In genomic region chr6:2633763-2634150, GRCh38 we compare ENCODE assay signal across 8 cellular contexts.
A peak's percentile ranks its signal among the peaks of the same experiment; 100 is the strongest.
DNase-seq lines count a peak whose midpoint lies in the region; ATAC-seq and TF ChIP-seq lines count a peak whose summit lies in the region.

No MANE protein-coding gene starts in this region.

- H3K9me3 Mint-ChIP-seq in activated T-cell treated with anti-CD3 and anti-CD28 coated beads, Interleukin-2, amount 50 U/mL, for 4 hours: no peaks in the 10 kb centered on the region

- intact Hi-C loops in tibial artery (cut with DNase I; ENCODE audit: low total_unique reads): loop anchor here (5.0 to 10.0 kb wide), 3 partner anchors 281 to 1026 kb away; partner anchors contain the start of gene FOXC1

- no peaks in the 10 kb centered on the region for H3K27me3 ChIP-seq in tibial artery

- H3K4me3 ChIP-seq in mesodermal cell (ENCODE audit: extremely low read depth, insufficient read depth, low read length, poor library complexity, severe bottlenecking): peak overlapping the region; percentile 26
- peak overlapping the region; percentile 53 to 70 for H3K4me3 ChIP-seq in tibial artery

- H3K27ac ChIP-seq in mesodermal cell (ENCODE audit: low read depth, low read length, severe bottlenecking) (no peak overlapping the region), tibial artery (peak overlapping the region; percentile 93 to 94)

- no peak for ATAC-seq in activated T-cell treated with anti-CD3 and anti-CD28 coated beads, Interleukin-2, amount 50 U/mL, for 4 hours
- ATAC-seq in activated CD4-positive, CD25-positive, alpha-beta regulatory T cell treated with anti-CD3 and anti-CD28 coated beads, Interleukin-2, amount 50 U/mL, for 24 hours: no peak

- TF ChIP-seq CTCF in tibial artery (IDR thresholded peaks at IDR 0.05): no peak

- peaks cover 2% of the 10 kb centered on the region for H3K4me1 Mint-ChIP-seq in activated T-cell treated with anti-CD3 and anti-CD28 coated beads, Interleukin-2, amount 50 U/mL, for 4 hours (ENCODE audit: low read depth)

- peaks cover 11% of the 10 kb centered on the region for H3K27me3 Mint-ChIP-seq in activated T-cell treated with anti-CD3 and anti-CD28 coated beads, Interleukin-2, amount 50 U/mL, for 4 hours (ENCODE audit: low read depth)

- no peak for DNase-seq in activated T-cell treated with anti-CD3 and anti-CD28 coated beads, Interleukin-2, amount 50 U/mL, for 4 hours
- DNase-seq in activated T-cell treated with anti-CD3 and anti-CD28 coated beads, Interleukin-2, amount 50 U/mL, for 1 hour: no peak
- peak; percentile 19 for DNase-seq in cerebellum (ENCODE audit: low spot score)
- no peak for DNase-seq in tibial artery
- no peak for DNase-seq in NCI-H774 (lab: John Stamatoyannopoulos, UW)
- DNase-seq in MV-4-11 (lab: John Stamatoyannopoulos, UW): no peak

- WGBS in mesodermal cell (ENCODE audit: insufficient coverage in 2 of 2), 2 experiments: 83 to 87% methylated on average over 15 of the region's 15 CpGs

- no peaks in the 10 kb centered on the region for H3K36me3 Mint-ChIP-seq in activated T-cell treated with anti-CD3 and anti-CD28 coated beads, Interleukin-2, amount 50 U/mL, for 4 hours (ENCODE audit: insufficient read depth)

- H3K36me3 ChIP-seq in mesodermal cell (ENCODE audit: control insufficient read depth, insufficient read depth, low read length) (no peaks in the 10 kb centered on the region), tibial artery (no peaks in the 10 kb centered on the region)

- peaks cover 24% of the 10 kb centered on the region for H3K4me1 ChIP-seq in mesodermal cell (ENCODE audit: control insufficient read depth, insufficient read depth, low read length, poor library complexity, severe bottlenecking)
- H3K4me1 ChIP-seq in tibial artery: peaks cover 0 to 52% (median 42%) of the 10 kb centered on the region in 4 donors

- H3K4me3 Mint-ChIP-seq in activated T-cell treated with anti-CD3 and anti-CD28 coated beads, Interleukin-2, amount 50 U/mL, for 4 hours: peak overlapping the region; percentile 49

- H3K9me3 ChIP-seq in mesodermal cell (ENCODE audit: control insufficient read depth, low read length) (no peaks in the 10 kb centered on the region), tibial artery (no peaks in the 10 kb centered on the region)
